21 cellular contexts compared by ENCODE assay signal in genomic region chr18:79979843-79980242, GRCh38. TPM values are rescaled to one million over a fixed set of nuclear protein-coding genes. Genes with fewer than 3 reads are reported as not detected.
DNase-seq lines count a peak whose midpoint lies in the region; ATAC-seq and TF ChIP-seq lines count a peak whose summit lies in the region.
"Had no signal": no experiment of that assay in that cellular context is flagged by ENCODE, and none has a peak within 500 bp of the region (broad histone marks: within the 10 kb centered on the region; RNA-seq: fewer than 3 reads in every experiment).

No MANE protein-coding gene starts in this region.

- ATAC-seq in stimulated activated naive CD8-positive, alpha-beta T cell treated with anti-CD3 and anti-CD28 coated beads, Interleukin-15, Interleukin-2, amounts not matched to agents 100 U/mL and 50 U/mL, for 24 hours = no peak
- ATAC-seq in HG03469 (IDR thresholded peaks at IDR 0.05; ENCODE audit: unreplicated experiment) = no peak
- ATAC-seq: GM12878 had no signal

- H3K27ac ChIP-seq in endodermal cell (ENCODE audit: low read depth, low read length) = no peak overlapping the region
- H3K27ac ChIP-seq: 22Rv1, C4-2B, GM23248 had no signal

- H3K4me1 Mint-ChIP-seq in stimulated activated naive CD8-positive, alpha-beta T cell treated with anti-CD3 and anti-CD28 coated beads, Interleukin-15, Interleukin-2, amounts not matched to agents 100 ng/mL and 50 ng/mL, for 24 hours (ENCODE audit: low read depth) = peaks cover 59% of the 10 kb centered on the region
- H3K4me1 Mint-ChIP-seq in endodermal cell (no peaks in the 10 kb centered on the region), type B pancreatic cell (ENCODE audit: unreplicated experiment) (peaks cover 23% of the 10 kb centered on the region)

- H3K9me3 ChIP-seq in endodermal cell (ENCODE audit: control insufficient read depth, low read length) = no peaks in the 10 kb centered on the region
- H3K9me3 ChIP-seq: HAP-1 had no signal

- H3K9ac ChIP-seq in endodermal cell (ENCODE audit: extremely low read depth, low read length, poor library complexity, severe bottlenecking) = no peak overlapping the region
- H3K9ac ChIP-seq: GM23248 had no signal

- TF ChIP-seq CTCF in endodermal cell (conservative IDR thresholded peaks at IDR 0.05) = no peak
- TF ChIP-seq CTCF in type B pancreatic cell (conservative IDR thresholded peaks at IDR 0.05) = no peak

- DNase-seq in NCI-H82 (lab: John Stamatoyannopoulos, UW) = peak; percentile 15
- no peak for DNase-seq in NCI-H82 treated with DMSO at 0.1 percent for 48 hours (lab: John Stamatoyannopoulos, UW; ENCODE audit: unreplicated experiment)
- DNase-seq in stimulated activated naive CD8-positive, alpha-beta T cell treated with anti-CD3 and anti-CD28 coated beads, Interleukin-15, Interleukin-2, amounts not matched to agents 100 U/mL and 50 U/mL, for 24 hours = no peak
- DNase-seq in endodermal cell = no peak
- DNase-seq in type B pancreatic cell (ENCODE audit: extremely low spot score, unreplicated experiment) = no peak
- DNase-seq in SKM-1 (lab: John Stamatoyannopoulos, UW; ENCODE audit: unreplicated experiment) = no peak
- DNase-seq: AML-193, COR-L47, GM23248, NCI-H1105, NCI-H2081, NCI-H2171 treated with DMSO at 0.1 percent for 48 hours, NCI-H748 treated with DMSO at 0.1 percent for 48 hours, OCI-M1, Right ventricle myocardium superior had no signal

- WGBS in endodermal cell (ENCODE audit: insufficient coverage in 1 of 2, insufficient read length in 1 of 2), 2 experiments = 93 to 98% methylated on average over 5 of the region's 5 CpGs

- H3K4me3 Mint-ChIP-seq in stimulated activated naive CD8-positive, alpha-beta T cell treated with anti-CD3 and anti-CD28 coated beads, Interleukin-15, Interleukin-2, amounts not matched to agents 100 ng/mL and 50 ng/mL, for 24 hours = no peak overlapping the region
- H3K4me3 Mint-ChIP-seq in endodermal cell (no peak overlapping the region), type B pancreatic cell (no peak overlapping the region)

- peak overlapping the region; percentile 24 for H3K27ac Mint-ChIP-seq in stimulated activated naive CD8-positive, alpha-beta T cell treated with anti-CD3 and anti-CD28 coated beads, Interleukin-15, Interleukin-2, amounts not matched to agents 100 ng/mL and 50 ng/mL, for 24 hours
- H3K27ac Mint-ChIP-seq in endodermal cell (peak overlapping the region; percentile 64), type B pancreatic cell (peak overlapping the region; percentile 17)

- H3K36me3 ChIP-seq in endodermal cell (ENCODE audit: control insufficient read depth, insufficient read depth, low read length) = peaks cover 56% of the 10 kb centered on the region

- H3K4me1 ChIP-seq in endodermal cell (ENCODE audit: control insufficient read depth, insufficient read depth, low read length) = no peaks in the 10 kb centered on the region
- H3K4me1 ChIP-seq: HAP-1 had no signal

- H3K9me3 Mint-ChIP-seq in stimulated activated naive CD8-positive, alpha-beta T cell treated with anti-CD3 and anti-CD28 coated beads, Interleukin-15, Interleukin-2, amounts not matched to agents 100 ng/mL and 50 ng/mL, for 24 hours = no peaks in the 10 kb centered on the region
- H3K9me3 Mint-ChIP-seq in endodermal cell (no peaks in the 10 kb centered on the region), type B pancreatic cell (no peaks in the 10 kb centered on the region)

- no peaks in the 10 kb centered on the region for H3K27me3 Mint-ChIP-seq in stimulated activated naive CD8-positive, alpha-beta T cell treated with anti-CD3 and anti-CD28 coated beads, Interleukin-15, Interleukin-2, amounts not matched to agents 100 ng/mL and 50 ng/mL, for 24 hours
- no peaks in the 10 kb centered on the region for H3K27me3 Mint-ChIP-seq in endodermal cell (ENCODE audit: insufficient read depth)
- no peaks in the 10 kb centered on the region for H3K27me3 Mint-ChIP-seq in type B pancreatic cell

- H3K36me3 Mint-ChIP-seq in stimulated activated naive CD8-positive, alpha-beta T cell treated with anti-CD3 and anti-CD28 coated beads, Interleukin-15, Interleukin-2, amounts not matched to agents 100 ng/mL and 50 ng/mL, for 24 hours (ENCODE audit: low read depth) = peaks cover 58% of the 10 kb centered on the region
- H3K36me3 Mint-ChIP-seq in endodermal cell (ENCODE audit: low read depth) (peaks cover 49% of the 10 kb centered on the region), type B pancreatic cell (peaks cover 39% of the 10 kb centered on the region)

- H3K4me3 ChIP-seq in endodermal cell (ENCODE audit: low read length) = no peak overlapping the region
- H3K4me3 ChIP-seq: GM12878, GM23248, HAP-1 had no signal

- no peaks in the 10 kb centered on the region for H3K27me3 ChIP-seq in endodermal cell (ENCODE audit: control insufficient read depth, insufficient read depth, low read length, poor library complexity, severe bottlenecking)

RNA-seq across cellular contexts. Expression of gene TXNL4A, which starts 8.5 kb away (rescaled TPM):
- total RNA-seq in endodermal cell (100 to 1,000 TPM; 117 to 138 TPM), type B pancreatic cell (ENCODE audit: low replicate concordance) (103 and 126 TPM in 2 replicates)
- 151 TPM for polyA plus RNA-seq in endodermal cell (2013, experiment 1 of 2)
- 154 TPM for polyA plus RNA-seq in endodermal cell (2013, experiment 2 of 2)

RNA-seq across cellular contexts. Expression of gene HSBP1L1, which starts 15.4 kb away (rescaled TPM):
- total RNA-seq in endodermal cell (1 to 10 TPM; 2.6 to 2.7 TPM), type B pancreatic cell (ENCODE audit: low replicate concordance) (9.9 and 25.0 TPM in 2 replicates)
- polyA plus RNA-seq in endodermal cell (2013, experiment 1 of 2) = 4.1 TPM
- polyA plus RNA-seq in endodermal cell (2013, experiment 2 of 2) = 2.8 TPM

RNA-seq across cellular contexts. Expression of gene SLC66A2, which starts 28.4 kb away (rescaled TPM):
- total RNA-seq in endodermal cell (10 to 100 TPM; 30.3 to 32.4 TPM), type B pancreatic cell (ENCODE audit: low replicate concordance) (39.3 and 39.7 TPM in 2 replicates)
- 16.2 TPM for polyA plus RNA-seq in endodermal cell (2013, experiment 1 of 2)
- 16.9 TPM for polyA plus RNA-seq in endodermal cell (2013, experiment 2 of 2)

RNA-seq across cellular contexts. Expression of gene RBFA, which starts 54.4 kb away (rescaled TPM):
- total RNA-seq in endodermal cell (10 to 100 TPM; 16.6 to 27.6 TPM), type B pancreatic cell (ENCODE audit: low replicate concordance) (17.7 and 37.8 TPM in 2 replicates)
- 26.5 TPM for polyA plus RNA-seq in endodermal cell (2013, experiment 1 of 2)
- polyA plus RNA-seq in endodermal cell (2013, experiment 2 of 2) = 24.5 TPM
